ENCODE assay signal across 10 cellular contexts in the genomic region with DNA sequence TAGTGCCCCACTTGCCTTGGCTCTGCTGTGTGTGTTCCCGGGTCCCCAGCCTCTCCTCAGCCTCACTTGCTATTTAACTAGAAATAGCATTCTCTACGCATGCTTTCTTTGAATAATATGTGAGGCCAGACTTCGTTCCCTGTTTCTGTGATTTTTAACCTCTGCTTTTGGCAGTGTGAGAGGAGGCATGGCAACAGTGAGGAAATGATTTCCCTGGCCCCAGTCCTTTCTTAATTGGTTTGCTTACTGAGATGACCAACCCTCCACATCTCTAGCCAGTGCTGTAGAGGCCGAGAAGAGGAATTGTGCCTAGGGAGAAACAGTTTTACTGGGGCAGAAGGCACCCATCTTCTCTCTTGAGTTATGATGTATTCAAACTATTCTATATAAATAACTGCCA.
DNase-seq lines count a peak whose midpoint lies in the region; ATAC-seq and TF ChIP-seq lines count a peak whose summit lies in the region.
"Had no signal": no experiment of that assay in that cellular context is flagged by ENCODE, and none has a peak within 500 bp of the region (broad histone marks: within the 10 kb centered on the region; RNA-seq: fewer than 3 reads in every experiment).

No MANE protein-coding gene starts in this region.

- no peak overlapping the region for H2AFZ ChIP-seq in osteoblast (ENCODE audit: low read length)

- peaks cover 79% of the 10 kb centered on the region for H3K79me2 ChIP-seq in osteoblast (ENCODE audit: insufficient read depth, low read length)

- no peak overlapping the region for H3K27ac Mint-ChIP-seq in activated CD8-positive, alpha-beta memory T cell treated with anti-CD3 and anti-CD28 coated beads, Interleukin-2, amount 10 ng/mL, durations not matched to agents 7 days and 5 days
- no peak overlapping the region for H3K27ac Mint-ChIP-seq in endothelial cell (ENCODE audit: unreplicated experiment)

- H3K27me3 Mint-ChIP-seq in activated CD8-positive, alpha-beta memory T cell treated with anti-CD3 and anti-CD28 coated beads, Interleukin-2, amount 10 ng/mL, durations not matched to agents 7 days and 5 days: no peaks in the 10 kb centered on the region
- H3K27me3 Mint-ChIP-seq in endothelial cell (ENCODE audit: unreplicated experiment): peaks cover 1% of the 10 kb centered on the region
- H3K27me3 Mint-ChIP-seq: activated T-cell treated with anti-CD3 and anti-CD28 coated beads, Interleukin-2, amount 50 U/mL, for 24 hours had no signal

- H3K4me3 ChIP-seq in cardiac muscle cell: no peak overlapping the region
- H3K4me3 ChIP-seq in osteoblast (ENCODE audit: insufficient read depth, low read length): no peak overlapping the region
- no peak overlapping the region for H3K4me3 ChIP-seq in upper lobe of right lung
- H3K4me3 ChIP-seq: smooth muscle cell had no signal

- peak overlapping the region; percentile 77 for H3K4me2 ChIP-seq in osteoblast (ENCODE audit: insufficient read depth, low read length)

- ATAC-seq in upper lobe of right lung: peak; percentile 48
- ATAC-seq in activated CD8-positive, alpha-beta memory T cell treated with anti-CD3 and anti-CD28 coated beads, Interleukin-2, amount 10 ng/mL, durations not matched to agents 7 days and 5 days: no peak
- no peak for ATAC-seq in GM18511 (IDR thresholded peaks at IDR 0.05; ENCODE audit: unreplicated experiment)

- peaks cover 15% of the 10 kb centered on the region for H3K4me1 ChIP-seq in cardiac muscle cell (ENCODE audit: low read depth)
- H3K4me1 ChIP-seq in osteoblast (ENCODE audit: insufficient read depth, low read length): peaks cover 37% of the 10 kb centered on the region
- H3K4me1 ChIP-seq in upper lobe of right lung: peaks cover 48% of the 10 kb centered on the region

- H3K9me3 ChIP-seq in cardiac muscle cell (ENCODE audit: low read depth) (no peaks in the 10 kb centered on the region), osteoblast (ENCODE audit: low read depth, low read length) (no peaks in the 10 kb centered on the region), upper lobe of right lung (no peaks in the 10 kb centered on the region)

- H3K27ac ChIP-seq in angular gyrus (ENCODE audit: low read depth, low read length) (peak overlapping the region; percentile 60), cardiac muscle cell (peak overlapping the region; percentile 91), osteoblast (ENCODE audit: low read depth, low read length) (peak overlapping the region; percentile 96), upper lobe of right lung (peak overlapping the region; percentile 44)

- no peak overlapping the region for H3K4me3 Mint-ChIP-seq in activated CD8-positive, alpha-beta memory T cell treated with anti-CD3 and anti-CD28 coated beads, Interleukin-2, amount 10 ng/mL, durations not matched to agents 7 days and 5 days
- H3K4me3 Mint-ChIP-seq in endothelial cell (ENCODE audit: unreplicated experiment): no peak overlapping the region
- H3K4me3 Mint-ChIP-seq: activated T-cell treated with anti-CD3 and anti-CD28 coated beads, Interleukin-2, amount 50 U/mL, for 24 hours; T-helper 2 cell treated with Interferon-gamma antibody and Interleukin-4, amounts not matched to agents 5 μg/mL and 100 μg/mL, for 36 hours had no signal

- H3K4me1 Mint-ChIP-seq in activated CD8-positive, alpha-beta memory T cell treated with anti-CD3 and anti-CD28 coated beads, Interleukin-2, amount 10 ng/mL, durations not matched to agents 7 days and 5 days: peaks cover 33% of the 10 kb centered on the region
- peaks cover 16% of the 10 kb centered on the region for H3K4me1 Mint-ChIP-seq in endothelial cell (ENCODE audit: unreplicated experiment)

- H3K27me3 ChIP-seq in cardiac muscle cell (no peaks in the 10 kb centered on the region), osteoblast (ENCODE audit: insufficient read depth, low read length) (no peaks in the 10 kb centered on the region), upper lobe of right lung (no peaks in the 10 kb centered on the region)

- DNase-seq in cardiac muscle cell (ENCODE audit: low read depth in 1 of 2, low spot score in 1 of 2) (peak in 1 of 2 donors; percentile 45), osteoblast (ENCODE audit: insufficient read length, low spot score, missing footprints) (no peak), upper lobe of right lung (no peak), endothelial cell (ENCODE audit: low spot score) (no peak)
- DNase-seq in activated CD8-positive, alpha-beta memory T cell treated with anti-CD3 and anti-CD28 coated beads, Interleukin-2, amount 10 ng/mL, durations not matched to agents 7 days and 5 days: no peak
- DNase-seq: activated T-cell treated with anti-CD3 and anti-CD28 coated beads, Interleukin-2, amount 50 U/mL, for 24 hours had no signal

- no peaks in the 10 kb centered on the region for H3K9me3 Mint-ChIP-seq in activated CD8-positive, alpha-beta memory T cell treated with anti-CD3 and anti-CD28 coated beads, Interleukin-2, amount 10 ng/mL, durations not matched to agents 7 days and 5 days (ENCODE audit: low read depth)
- no peaks in the 10 kb centered on the region for H3K9me3 Mint-ChIP-seq in endothelial cell (ENCODE audit: unreplicated experiment)
- H3K9me3 Mint-ChIP-seq: activated T-cell treated with anti-CD3 and anti-CD28 coated beads, Interleukin-2, amount 50 U/mL, for 24 hours; T-helper 2 cell treated with Interferon-gamma antibody and Interleukin-4, amounts not matched to agents 5 μg/mL and 100 μg/mL, for 36 hours had no signal

- H4K20me1 ChIP-seq in osteoblast (ENCODE audit: insufficient read depth, low read length): peaks cover 7% of the 10 kb centered on the region

- no peak for TF ChIP-seq CTCF in cardiac muscle cell (IDR thresholded peaks at IDR 0.05; ENCODE audit: low read depth, low read length)
- no peak for TF ChIP-seq CTCF in osteoblast (IDR thresholded peaks at IDR 0.05; ENCODE audit: extremely low read depth, low read depth, low read length)
- no peak for TF ChIP-seq CTCF in upper lobe of right lung (IDR thresholded peaks at IDR 0.05)
- no peak for TF ChIP-seq CTCF in endothelial cell (IDR thresholded peaks at IDR 0.05; ENCODE audit: unreplicated experiment)

- intact Hi-C loops in upper lobe of right lung (cut with DNase I): no loop called here

- peaks cover 21% of the 10 kb centered on the region for H3K36me3 Mint-ChIP-seq in activated CD8-positive, alpha-beta memory T cell treated with anti-CD3 and anti-CD28 coated beads, Interleukin-2, amount 10 ng/mL, durations not matched to agents 7 days and 5 days
- peaks cover 31% of the 10 kb centered on the region for H3K36me3 Mint-ChIP-seq in endothelial cell (ENCODE audit: low read depth, unreplicated experiment)

- H3K36me3 ChIP-seq in cardiac muscle cell: peaks cover 3% of the 10 kb centered on the region
- peaks cover 4% of the 10 kb centered on the region for H3K36me3 ChIP-seq in osteoblast (ENCODE audit: insufficient read depth, low read length)
- no peaks in the 10 kb centered on the region for H3K36me3 ChIP-seq in upper lobe of right lung

- CTCF ChIA-PET in activated CD8-positive, alpha-beta memory T cell treated with anti-CD3 and anti-CD28 coated beads, Interleukin-2, amount 10 ng/mL, durations not matched to agents 7 days and 5 days (lab: Charles Lee): interaction anchor here (0.9 to 2.3 kb wide), 3 partner anchors 9 to 86 kb away, joined by 3 to 10 read pairs (median 7); no protein-coding TSS in a partner anchor

Comparison
In these comparisons a context has a peak if more than half of its experiments do, and no peak if none do; other contexts are left out.
1. H3K27ac ChIP-seq: peak in every context shown above with its lines; median percentile 96 in osteoblast; 91 in cardiac muscle cell; 60 in angular gyrus; 44 in upper lobe of right lung.